ENCODE assay signal across 19 cellular contexts in genomic region chr1:79787631-79788030, GRCh38.
DNase-seq lines count a peak whose midpoint lies in the region; ATAC-seq, FAIRE-seq and TF ChIP-seq lines count a peak whose summit lies in the region.
"Had no signal": no experiment of that assay in that cellular context is flagged by ENCODE, and none has a peak within 500 bp of the region (broad histone marks: within the 10 kb centered on the region; RNA-seq: fewer than 3 reads in every experiment).

No MANE protein-coding gene starts in this region.

- TF ChIP-seq CTCF in HepG2 (CRISPR knock-in tag; IDR thresholded peaks at IDR 0.05), result no peak
- no peak for TF ChIP-seq CTCF in right lobe of liver (IDR thresholded peaks at IDR 0.05)
- TF ChIP-seq CTCF in K562 (IDR thresholded peaks at IDR 0.05 in 2 of 3, conservative IDR thresholded peaks at IDR 0.05 in 1 of 3; ENCODE audit: insufficient read depth in 2 of 3, low read depth in 1 of 3, low read length in 3 of 3), result no peak
- no peak for TF ChIP-seq CTCF in osteoblast (IDR thresholded peaks at IDR 0.05; ENCODE audit: extremely low read depth, low read depth, low read length)

- FAIRE-seq in HepG2 (lab: Jason Lieb, UNC), result no peak
- FAIRE-seq in K562 (lab: Jason Lieb, UNC), result no peak
- FAIRE-seq: A549, D721Med, G401.6, GM12891 had no signal

- no peaks in the 10 kb centered on the region for H3K27me3 ChIP-seq in HepG2 (ENCODE audit: control insufficient read depth in 1 of 2, insufficient read depth in 2 of 2, low read length in 2 of 2)
- H3K27me3 ChIP-seq in right lobe of liver, result no peaks in the 10 kb centered on the region
- no peaks in the 10 kb centered on the region for H3K27me3 ChIP-seq in K562 (ENCODE audit: control insufficient read depth in 2 of 2, insufficient read depth in 2 of 2, low read length in 2 of 2)
- H3K27me3 ChIP-seq in osteoblast (ENCODE audit: insufficient read depth, low read length), result no peaks in the 10 kb centered on the region
- H3K27me3 ChIP-seq: BLaER1 treated with 17β-estradiol and CSF1 and Interleukin-3, amounts not matched to agents 10 nM and 100 nM had no signal

- H3K9me3 ChIP-seq in HepG2 (ENCODE audit: low read length) (peaks cover 70% of the 10 kb centered on the region), right lobe of liver (no peaks in the 10 kb centered on the region), K562 (replicated peaks; ENCODE audit: control insufficient read depth, insufficient read depth, low read depth, low read length) (no peaks in the 10 kb centered on the region; the same call in 1 of the 2 replicates), osteoblast (ENCODE audit: low read depth, low read length) (no peaks in the 10 kb centered on the region)
- H3K9me3 ChIP-seq: A549; BLaER1 treated with 17β-estradiol and CSF1 and Interleukin-3, amounts not matched to agents 10 nM and 100 nM; Caco-2 had no signal

- no peaks in the 10 kb centered on the region for H3K36me3 ChIP-seq in HepG2 (replicated peaks in 1 of 2; ENCODE audit: control insufficient read depth in 1 of 2, insufficient read depth in 2 of 2, low read length in 2 of 2)
- H3K36me3 ChIP-seq in right lobe of liver, result no peaks in the 10 kb centered on the region
- no peaks in the 10 kb centered on the region for H3K36me3 ChIP-seq in K562 (ENCODE audit: control insufficient read depth, insufficient read depth, low read length)
- no peaks in the 10 kb centered on the region for H3K36me3 ChIP-seq in osteoblast (ENCODE audit: insufficient read depth, low read length)
- H3K36me3 ChIP-seq: BLaER1 treated with 17β-estradiol and CSF1 and Interleukin-3, amounts not matched to agents 10 nM and 100 nM had no signal

- no TSS peak for BruUV-seq in HepG2 (replicated peaks; lab: Mats Ljungman, UMichigan)
- no TSS peak for BruUV-seq in K562 (replicated peaks; lab: Mats Ljungman, UMichigan)

- POLR2A ChIA-PET in HepG2 (lab: Yijun Ruan, JAX), result no interaction called here
- POLR2A ChIA-PET in K562 (lab: Yijun Ruan, JAX), result no interaction called here

- H3K79me2 ChIP-seq in HepG2 (ENCODE audit: insufficient read depth, low read length), result no peaks in the 10 kb centered on the region
- no peaks in the 10 kb centered on the region for H3K79me2 ChIP-seq in K562 (ENCODE audit: control insufficient read depth, insufficient read depth, low read length)
- H3K79me2 ChIP-seq in osteoblast (ENCODE audit: insufficient read depth, low read length), result no peaks in the 10 kb centered on the region

- intact Hi-C loops in HepG2 (cut with micrococcal nuclease; ENCODE audit: unreplicated experiment) (no loop called here), right lobe of liver (cut with DNase I) (no loop called here), K562 (cut with micrococcal nuclease) (no loop called here)

- CTCF ChIA-PET in HepG2 (lab: Yijun Ruan, JAX; ENCODE audit: low intra/inter-chr PET ratio, low total read pairs) (no interaction called here), K562 (lab: Yijun Ruan, JAX; ENCODE audit: low intra/inter-chr PET ratio) (no interaction called here)

- TF ChIP-seq RAD21 in HepG2 (CRISPR knock-in tag; IDR thresholded peaks at IDR 0.05), result no peak
- TF ChIP-seq RAD21 in K562 (CRISPR knock-in tag; conservative IDR thresholded peaks at IDR 0.05 in 1 of 2, IDR thresholded peaks at IDR 0.05 in 1 of 2), result no peak

- H3K4me1 ChIP-seq in HepG2 (ENCODE audit: insufficient read depth, low read length), result no peaks in the 10 kb centered on the region
- no peaks in the 10 kb centered on the region for H3K4me1 ChIP-seq in right lobe of liver
- H3K4me1 ChIP-seq in K562 (replicated peaks in 1 of 2; ENCODE audit: control insufficient read depth in 2 of 2, insufficient read depth in 2 of 2, low read length in 2 of 2), result no peaks in the 10 kb centered on the region
- H3K4me1 ChIP-seq in osteoblast (ENCODE audit: insufficient read depth, low read length), result no peaks in the 10 kb centered on the region
- H3K4me1 ChIP-seq: A549; BLaER1 treated with 17β-estradiol and CSF1 and Interleukin-3, amounts not matched to agents 10 nM and 100 nM; Caco-2 had no signal

- TF ChIP-seq EP300 in HepG2 (IDR thresholded peaks at IDR 0.05; ENCODE audit: low read depth in 2 of 2, low read length in 2 of 2) (no peak), HepG2 (CRISPR knock-in tag; IDR thresholded peaks at IDR 0.05; ENCODE audit: borderline replicate concordance) (no peak), K562 (IDR thresholded peaks at IDR 0.05; ENCODE audit: low read length) (no peak)

- H4K20me1 ChIP-seq in HepG2 (ENCODE audit: insufficient read depth, low read length) (no peaks in the 10 kb centered on the region), K562 (replicated peaks; ENCODE audit: control insufficient read depth, insufficient read depth, low read length) (no peaks in the 10 kb centered on the region), osteoblast (ENCODE audit: insufficient read depth, low read length) (no peaks in the 10 kb centered on the region)
- H4K20me1 ChIP-seq: BLaER1 treated with 17β-estradiol and CSF1 and Interleukin-3, amounts not matched to agents 10 nM and 100 nM had no signal

- H2AFZ ChIP-seq in HepG2 (ENCODE audit: low read length) (no peak overlapping the region), K562 (ENCODE audit: low read depth, low read length) (no peak overlapping the region), osteoblast (ENCODE audit: low read length) (no peak overlapping the region)

- H3K27ac ChIP-seq in HepG2 (ENCODE audit: extremely low read length, insufficient read depth, low read length) (no peak overlapping the region), right lobe of liver (no peak overlapping the region), K562 (ENCODE audit: extremely low read depth, low read depth, low read length) (no peak overlapping the region), osteoblast (ENCODE audit: low read depth, low read length) (no peak overlapping the region)
- H3K27ac ChIP-seq: 22Rv1; A549; BLaER1 treated with 17β-estradiol and CSF1 and Interleukin-3, amounts not matched to agents 10 nM and 100 nM; C4-2B had no signal

- DNase-seq in HepG2 (ENCODE audit: low spot score) (no peak), right lobe of liver (no peak), K562 (ENCODE audit: extremely low read depth in 1 of 4, low spot score in 3 of 4) (no peak), osteoblast (ENCODE audit: insufficient read length, low spot score, missing footprints) (no peak)
- DNase-seq: AML-193; Caco-2; Calu3; CD4-positive, alpha-beta T cell; CD8-positive, alpha-beta T cell; DMS79 treated with DMSO at 0.1 percent for 48 hours; GF-D8 had no signal

- no peak for ATAC-seq in HepG2
- ATAC-seq in right lobe of liver, result no peak
- ATAC-seq in K562, result no peak
- no peak for ATAC-seq in HG03135 (IDR thresholded peaks at IDR 0.05; ENCODE audit: unreplicated experiment)
- ATAC-seq: A549; CD8-positive, alpha-beta T cell had no signal

- no peaks in the 10 kb centered on the region for H3K9me1 ChIP-seq in K562 (ENCODE audit: control insufficient read depth, insufficient read depth, low read length)

- 18% methylated on average over 4 of the region's 4 CpGs for WGBS in HepG2 (ENCODE audit: low lambda C conversion rate)
- 44% methylated on average over 4 of the region's 4 CpGs for WGBS in right lobe of liver (ENCODE audit: insufficient coverage, low coverage, low lambda C conversion rate, missing lambda C conversion rate)
- 2% methylated on average over 4 of the region's 4 CpGs for WGBS in K562 (ENCODE audit: insufficient coverage, low coverage, missing lambda C conversion rate)

- no peak overlapping the region for H3K9ac ChIP-seq in HepG2 (ENCODE audit: insufficient read depth, low read depth, low read length)
- H3K9ac ChIP-seq in K562 (ENCODE audit: insufficient read depth in 1 of 2, low read depth in 2 of 2, low read length in 2 of 2), result no peak overlapping the region
- H3K9ac ChIP-seq: BLaER1 treated with 17β-estradiol and CSF1 and Interleukin-3, amounts not matched to agents 10 nM and 100 nM had no signal

- no peak overlapping the region for H3K4me2 ChIP-seq in HepG2 (ENCODE audit: low read depth, low read length)
- H3K4me2 ChIP-seq in K562 (ENCODE audit: insufficient read depth, low read length), result no peak overlapping the region
- no peak overlapping the region for H3K4me2 ChIP-seq in osteoblast (ENCODE audit: insufficient read depth, low read length)
- H3K4me2 ChIP-seq: A549; BLaER1 treated with 17β-estradiol and CSF1 and Interleukin-3, amounts not matched to agents 10 nM and 100 nM had no signal

- in situ Hi-C loops in HepG2 (cut with HindIII; ENCODE audit: extremely low pct_ligation_motif_present, low pct_unique_long_range_greater_than_20kb), result no loop called here
- in situ Hi-C loops in K562 (cut with MboI), result no loop called here

- H3K4me3 ChIP-seq in HepG2 (replicated peaks in 1 of 3; ENCODE audit: insufficient read depth in 1 of 3, low read depth in 2 of 3, low read length in 3 of 3), result no peak overlapping the region
- no peak overlapping the region for H3K4me3 ChIP-seq in right lobe of liver
- no peak overlapping the region for H3K4me3 ChIP-seq in K562
- H3K4me3 ChIP-seq in osteoblast (ENCODE audit: insufficient read depth, low read length), result no peak overlapping the region
- H3K4me3 ChIP-seq: A549; BLaER1 treated with 17β-estradiol and CSF1 and Interleukin-3, amounts not matched to agents 10 nM and 100 nM had no signal

- TF ChIP-seq POLR2A in HepG2 (IDR thresholded peaks at IDR 0.05; ENCODE audit: insufficient read depth in 1 of 2, low read depth in 2 of 2, low read length in 2 of 2), result no peak
- no peak for TF ChIP-seq POLR2A in right lobe of liver (IDR thresholded peaks at IDR 0.05)
- TF ChIP-seq POLR2A in K562 (conservative IDR thresholded peaks at IDR 0.05), result no peak

TF ChIP-seq in HepG2, 621 proteins besides CTCF, POLR2A, EP300 and RAD21:
- TF ChIP-seq NFE2 (CRISPR knock-in tag; IDR thresholded peaks at IDR 0.05) (no peak), RAD51 (IDR thresholded peaks at IDR 0.05; ENCODE audit: borderline replicate concordance) (peak; percentile 63; the same call in 1 of the 2 replicates)

TF ChIP-seq in K562, 482 proteins besides CTCF, POLR2A, EP300 and RAD21:
- TF ChIP-seq TFE3 (CRISPR knock-in tag; IDR thresholded peaks at IDR 0.05) (peak; percentile 78), SMARCA4 (IDR thresholded peaks at IDR 0.05) (no peak)
TF ChIP-seq in K562: peak in this region for 1.

Comparison
In these comparisons a context has a peak if more than half of its experiments do, and no peak if none do; other contexts are left out.
1. Of the 241 proteins assayed by ChIP-seq in both HepG2 and K562: peak only in HepG2: RAD51; only in K562: TFE3; in both: none; in neither: 239.